In genomic region chr20:59566631-59567524, GRCh38 we compare ENCODE assay signal across 22 cellular contexts. TPM values are rescaled to one million over a fixed set of nuclear protein-coding genes. Genes with fewer than 3 reads are reported as not detected.
A peak's percentile ranks its signal among the peaks of the same experiment; 100 is the strongest.
DNase-seq lines count a peak whose midpoint lies in the region; ATAC-seq, FAIRE-seq and TF ChIP-seq lines count a peak whose summit lies in the region.
"Had no signal": no experiment of that assay in that cellular context is flagged by ENCODE, and none has a peak within 500 bp of the region (broad histone marks: within the 10 kb centered on the region; RNA-seq: fewer than 3 reads in every experiment).

No MANE protein-coding gene starts in this region.

- POLR2A ChIA-PET in K562 (lab: Yijun Ruan, JAX), result no interaction called here

- TF ChIP-seq CTCF in K562 (IDR thresholded peaks at IDR 0.05 in 2 of 3, conservative IDR thresholded peaks at IDR 0.05 in 1 of 3; ENCODE audit: insufficient read depth in 2 of 3, low read depth in 1 of 3, low read length in 3 of 3), result no peak
- TF ChIP-seq CTCF in osteocyte (IDR thresholded peaks at IDR 0.05), result no peak

- H3K27ac ChIP-seq in K562 (ENCODE audit: extremely low read depth, low read depth, low read length), result no peak overlapping the region
- H3K27ac ChIP-seq: PC-9, SJCRH30 had no signal

- H3K4me3 ChIP-seq in H7 (ENCODE audit: insufficient read depth, low read depth, low read length), result no peak overlapping the region
- H3K4me3 ChIP-seq in K562, result no peak overlapping the region
- H3K4me3 ChIP-seq: GM23338, PC-9, SJCRH30 had no signal

- H3K27me3 Mint-ChIP-seq in osteocyte (ENCODE audit: unreplicated experiment), result peaks cover 5% of the 10 kb centered on the region
- H3K27me3 Mint-ChIP-seq: CD4-positive, CD25-positive, alpha-beta regulatory T cell had no signal

- no peak for TF ChIP-seq EP300 in K562 (IDR thresholded peaks at IDR 0.05; ENCODE audit: low read length)

- H3K27me3 ChIP-seq in H7 (ENCODE audit: control insufficient read depth, insufficient read depth, low read length) (peaks cover 4% of the 10 kb centered on the region), K562 (ENCODE audit: control insufficient read depth in 2 of 2, insufficient read depth in 2 of 2, low read length in 2 of 2) (no peaks in the 10 kb centered on the region)
- H3K27me3 ChIP-seq: BE2C had no signal

- no peaks in the 10 kb centered on the region for H3K4me1 Mint-ChIP-seq in osteocyte (ENCODE audit: unreplicated experiment)

- no peak overlapping the region for H3K27ac Mint-ChIP-seq in osteocyte (ENCODE audit: unreplicated experiment)
- H3K27ac Mint-ChIP-seq: CD4-positive, CD25-positive, alpha-beta regulatory T cell; GM23338 had no signal

- H3K9me1 ChIP-seq in K562 (ENCODE audit: control insufficient read depth, insufficient read depth, low read length), result no peaks in the 10 kb centered on the region

- FAIRE-seq in K562 (lab: Jason Lieb, UNC), result no peak
- FAIRE-seq in urothelium cell line (lab: Jason Lieb, UNC), result peak; percentile 61
- FAIRE-seq: A204.1, GM19239 had no signal

- no peak for TF ChIP-seq POLR2A in K562 (conservative IDR thresholded peaks at IDR 0.05)

- no peak for TF ChIP-seq RAD21 in K562 (CRISPR knock-in tag; conservative IDR thresholded peaks at IDR 0.05 in 1 of 2, IDR thresholded peaks at IDR 0.05 in 1 of 2)

- H3K79me2 ChIP-seq in K562 (ENCODE audit: control insufficient read depth, insufficient read depth, low read length), result no peaks in the 10 kb centered on the region

- H3K4me2 ChIP-seq in K562 (ENCODE audit: insufficient read depth, low read length), result no peak overlapping the region
- H3K4me2 ChIP-seq: GM23338, PC-9 had no signal

- H3K4me3 Mint-ChIP-seq in osteocyte (ENCODE audit: unreplicated experiment), result no peak overlapping the region
- H3K4me3 Mint-ChIP-seq: CD4-positive, CD25-positive, alpha-beta regulatory T cell; GM23338 had no signal

- no peak overlapping the region for H3K9ac ChIP-seq in K562 (ENCODE audit: insufficient read depth in 1 of 2, low read depth in 2 of 2, low read length in 2 of 2)

- under 1% methylated on average over 23 of the region's 23 CpGs for WGBS in K562 (ENCODE audit: insufficient coverage, low coverage, missing lambda C conversion rate)

- H3K9me3 ChIP-seq in K562 (replicated peaks; ENCODE audit: control insufficient read depth, insufficient read depth, low read depth, low read length), result no peaks in the 10 kb centered on the region
- H3K9me3 ChIP-seq: BE2C, SJCRH30 had no signal

- CTCF ChIA-PET in K562 (lab: Yijun Ruan, JAX; ENCODE audit: low intra/inter-chr PET ratio), result no interaction called here

- no peak for ATAC-seq in K562
- ATAC-seq in GM19463 (IDR thresholded peaks at IDR 0.05; ENCODE audit: unreplicated experiment), result no peak
- ATAC-seq: GM23338, HCT116 had no signal

- H3K36me3 ChIP-seq in H7 (replicated peaks; ENCODE audit: control insufficient read depth, insufficient read depth, low read length), result no peaks in the 10 kb centered on the region
- H3K36me3 ChIP-seq in K562 (ENCODE audit: control insufficient read depth, insufficient read depth, low read length), result no peaks in the 10 kb centered on the region
- H3K36me3 ChIP-seq: BE2C, SJCRH30 had no signal

- H3K4me1 ChIP-seq in K562 (replicated peaks in 1 of 2; ENCODE audit: control insufficient read depth in 2 of 2, insufficient read depth in 2 of 2, low read length in 2 of 2), result peaks cover 0 to 3% of the 10 kb centered on the region in 2 experiments; a peak in 2 of 5 replicates
- H3K4me1 ChIP-seq: BE2C, SJCRH30 had no signal

- no peaks in the 10 kb centered on the region for H3K9me3 Mint-ChIP-seq in osteocyte (ENCODE audit: unreplicated experiment)
- H3K9me3 Mint-ChIP-seq: GM23338 had no signal

- DNase-seq in H7 (peak; percentile 30), K562 (ENCODE audit: extremely low read depth in 1 of 4, low spot score in 3 of 4) (no peak), osteocyte (ENCODE audit: extremely low spot score, unreplicated experiment) (peak; percentile 62), urothelium cell line (ENCODE audit: low spot score) (peak; percentile 18), NCI-H146 treated with DMSO at 0.1 percent for 48 hours (lab: John Stamatoyannopoulos, UW; ENCODE audit: unreplicated experiment) (no peak), NCI-H2107 treated with DMSO at 0.1 percent for 48 hours (lab: John Stamatoyannopoulos, UW; ENCODE audit: unreplicated experiment) (no peak)
- DNase-seq: BE2C; CD4-positive, CD25-positive, alpha-beta regulatory T cell; COR-L47; DMS153; GDM1; KBM-7; NCI-H1417 treated with DMSO at 0.1 percent for 48 hours; NCI-H1930; NCI-H526; SJCRH30 had no signal

- no TSS peak for BruUV-seq in K562 (replicated peaks; lab: Mats Ljungman, UMichigan)

- 0 out of 2 replicates have a peak, but pooled peaks cover 5% of the 10 kb centered on the region for H4K20me1 ChIP-seq in K562 (replicated peaks; ENCODE audit: control insufficient read depth, insufficient read depth, low read length)

- intact Hi-C loops in K562 (cut with micrococcal nuclease), result no loop called here

- no peaks in the 10 kb centered on the region for H3K36me3 Mint-ChIP-seq in osteocyte (ENCODE audit: unreplicated experiment)
- H3K36me3 Mint-ChIP-seq: CD4-positive, CD25-positive, alpha-beta regulatory T cell had no signal

- no peak overlapping the region for H2AFZ ChIP-seq in K562 (ENCODE audit: low read depth, low read length)
- H2AFZ ChIP-seq: GM23338, PC-9 had no signal

- in situ Hi-C loops in K562 (cut with MboI), result no loop called here

RNA-seq across cellular contexts. Expression of gene PHACTR3, which starts 37.5 kb away (rescaled TPM):
- total RNA-seq in H7 (2014; rRNA removed; shearing (Covaris generic)), result 0.03 and 0.41 TPM in 2 replicates
- not detected in 2 replicates for total RNA-seq in K562 (2011; cell fraction: chromatin; rRNA removed; ENCODE audit: low replicate concordance)
- not detected in 2 replicates for total RNA-seq in K562 (2011; cell fraction: nucleolus; rRNA removed)
- not detected in 2 replicates for total RNA-seq in K562 (2011; cell fraction: nucleoplasm; rRNA removed)
- total RNA-seq in K562 (2014; rRNA removed), result not detected in 2 replicates
- total RNA-seq in K562 (2014; rRNA removed; fragmentation: Illumina TruSeq; extraction: Trizol), result not detected in 2 replicates
- not detected in 2 replicates for total RNA-seq in K562 (2015; rRNA removed; fragmentation: Illumina TruSeq; extraction: Trizol)
- not detected in 2 replicates for total RNA-seq in K562 (2021)
- polyA plus RNA-seq in K562 (2011; rRNA removed), result not detected in 2 replicates
- not detected in 2 replicates for polyA plus RNA-seq in K562 (2011; cell fraction: cytosol; rRNA removed)
- not detected in 2 replicates for polyA plus RNA-seq in K562 (2011; cell fraction: nucleus; rRNA removed)
- polyA plus RNA-seq in K562 (2012), result not detected in 2 replicates
- polyA plus RNA-seq in K562 (2014; fragmentation: Illumina TruSeq; extraction: Trizol), result not detected in 2 replicates
- not detected for polyA plus RNA-seq in K562 (2014; fragmentation: Nextera tagmentation; extraction: Ambion mirVana)
- polyA plus RNA-seq in K562 (2014; rRNA removed), result not detected in 2 replicates
- polyA minus RNA-seq in K562 (2011; rRNA and poly(A)+ RNA removed), result not detected in 2 replicates
- not detected in 2 replicates for polyA minus RNA-seq in K562 (2011; cell fraction: cytosol; rRNA and poly(A)+ RNA removed)
- not detected in 2 replicates for polyA minus RNA-seq in K562 (2011; cell fraction: nucleus; rRNA and poly(A)+ RNA removed)
- total RNA-seq in osteocyte, result not detected in 2 replicates
- total RNA-seq: CD4-positive, CD25-positive, alpha-beta regulatory T cell; SJCRH30 had no signal
- polyA plus RNA-seq: CD4-positive, CD25-positive, alpha-beta regulatory T cell had no signal

Comparison
In these comparisons a context has a peak if more than half of its experiments do, and no peak if none do; other contexts are left out.
1. DNase-seq: peak in H7 (single experiment), osteocyte (single experiment) and urothelium cell line (single experiment); none in K562 (0 of 4), NCI-H146 treated with DMSO at 0.1 percent for 48 hours (single experiment) and NCI-H2107 treated with DMSO at 0.1 percent for 48 hours (single experiment).